36 cellular contexts compared by ENCODE assay signal in genomic region chr14:98785578-98785977, GRCh38.
DNase-seq lines count a peak whose midpoint lies in the region; ATAC-seq, FAIRE-seq and TF ChIP-seq lines count a peak whose summit lies in the region.
"Had no signal": no experiment of that assay in that cellular context is flagged by ENCODE, and none has a peak within 500 bp of the region (broad histone marks: within the 10 kb centered on the region; RNA-seq: fewer than 3 reads in every experiment).

No MANE protein-coding gene starts in this region.

- H4K8ac ChIP-seq in H1 (ENCODE audit: extremely low read depth, insufficient read depth, low read length) = no peak overlapping the region

- no peak for TF ChIP-seq EP300 in H1 (IDR thresholded peaks at IDR 0.05; ENCODE audit: borderline replicate concordance in 1 of 2, low read depth in 2 of 2, low read length in 2 of 2)

- no peak overlapping the region for H3K9ac ChIP-seq in SK-N-MC (ENCODE audit: insufficient read length)
- no peak overlapping the region for H3K9ac ChIP-seq in H1 (replicated peaks in 1 of 4; ENCODE audit: extremely low read depth in 1 of 4, low read depth in 3 of 4, low read length in 3 of 4)
- H3K9ac ChIP-seq: BLaER1; BLaER1 treated with 17β-estradiol and CSF1 and Interleukin-3, amounts not matched to agents 10 nM and 100 nM had no signal

- H3K4ac ChIP-seq in H1 (replicated peaks; ENCODE audit: insufficient read length, low read depth, low read length) = no peak overlapping the region

- H3K27ac Mint-ChIP-seq in activated T-cell treated with anti-CD3 and anti-CD28 coated beads, Interleukin-2, amount 50 U/mL, for 72 hours = no peak overlapping the region
- H3K27ac Mint-ChIP-seq: B cell; CD4-positive, alpha-beta T cell; CD8-positive, alpha-beta T cell had no signal

- H3K79me2 ChIP-seq in H1 (ENCODE audit: control insufficient read depth in 1 of 2, insufficient read depth in 2 of 2, low read length in 2 of 2) = no peaks in the 10 kb centered on the region

- no peak for FAIRE-seq in bronchial epithelial cell (lab: Jason Lieb, UNC)
- FAIRE-seq in H1 (lab: Jason Lieb, UNC) = no peak
- FAIRE-seq: A204.1, A549, D721Med had no signal

- no peak overlapping the region for H2AFZ ChIP-seq in H1 (ENCODE audit: low read length)

- H3K4me2 ChIP-seq in H1 (ENCODE audit: insufficient read depth in 1 of 2, low read depth in 2 of 2, low read length in 2 of 2) = no peak overlapping the region
- H3K4me2 ChIP-seq: A549; BLaER1; BLaER1 treated with 17β-estradiol and CSF1 and Interleukin-3, amounts not matched to agents 10 nM and 100 nM had no signal

- no peak overlapping the region for H2BK15ac ChIP-seq in H1 (ENCODE audit: low read length)

- no peak overlapping the region for H2AK5ac ChIP-seq in H1 (ENCODE audit: low read depth, low read length)

- DNase-seq in RKO (ENCODE audit: low spot score) = peak; percentile 2
- peak; percentile 30 for DNase-seq in SK-N-MC (ENCODE audit: low read depth, low spot score)
- DNase-seq in bronchial epithelial cell (ENCODE audit: low read depth) = peak; percentile 16
- DNase-seq in H1 (ENCODE audit: low read depth in 1 of 2, low spot score in 2 of 2) = no peak
- DNase-seq in activated T-cell treated with anti-CD3 and anti-CD28 coated beads, Interleukin-2, amount 50 U/mL, for 72 hours = no peak
- DNase-seq in DMS 273 treated with DMSO at 0.1 percent for 48 hours (lab: John Stamatoyannopoulos, UW) = no peak
- DNase-seq: 8988T; ACHN; AML-193; BE2C; C1 segment of cervical spinal cord; Caco-2; Calu3; CD4-positive, alpha-beta memory T cell; CD4-positive, alpha-beta T cell; CD4-positive, CD25-positive, alpha-beta regulatory T cell; CD8-positive, alpha-beta memory T cell; CD8-positive, alpha-beta T cell; COR-L47; DMS153; DMS53; DMS79; DMS79 treated with DMSO at 0.1 percent for 48 hours; DND-41; EL had no signal

- H3K27me3 Mint-ChIP-seq in activated T-cell treated with anti-CD3 and anti-CD28 coated beads, Interleukin-2, amount 50 U/mL, for 72 hours (ENCODE audit: low read depth) = no peaks in the 10 kb centered on the region
- H3K27me3 Mint-ChIP-seq: B cell; CD4-positive, alpha-beta T cell had no signal

- ATAC-seq in activated T-cell treated with anti-CD3 and anti-CD28 coated beads, Interleukin-2, amount 50 U/mL, for 72 hours (replicated peaks in 1 of 2) = no peak
- no peak for ATAC-seq in HG02852 (IDR thresholded peaks at IDR 0.05; ENCODE audit: unreplicated experiment)
- ATAC-seq in GM21717 (IDR thresholded peaks at IDR 0.05; ENCODE audit: unreplicated experiment) = no peak
- ATAC-seq: A549; CD8-positive, alpha-beta T cell had no signal

- H4K20me1 ChIP-seq in H1 (replicated peaks in 1 of 2; ENCODE audit: control insufficient read depth in 1 of 2, insufficient read depth in 2 of 2, low read length in 2 of 2) = no peaks in the 10 kb centered on the region
- H4K20me1 ChIP-seq: BLaER1; BLaER1 treated with 17β-estradiol and CSF1 and Interleukin-3, amounts not matched to agents 10 nM and 100 nM had no signal

- no peak overlapping the region for H3K4me3 Mint-ChIP-seq in activated T-cell treated with anti-CD3 and anti-CD28 coated beads, Interleukin-2, amount 50 U/mL, for 72 hours
- H3K4me3 Mint-ChIP-seq: B cell; CD14-positive monocyte; CD4-positive, alpha-beta memory T cell; CD4-positive, alpha-beta T cell; CD4-positive, CD25-positive, alpha-beta regulatory T cell; CD8-positive, alpha-beta memory T cell; CD8-positive, alpha-beta T cell had no signal

- no peak for TF ChIP-seq POLR2A in H1 (IDR thresholded peaks at IDR 0.05; ENCODE audit: control extremely low read depth in 1 of 2, low read depth in 2 of 2, low read length in 2 of 2)

- H3K79me1 ChIP-seq in H1 (ENCODE audit: low read depth, low read length) = no peaks in the 10 kb centered on the region

- H3K4me3 ChIP-seq in SK-N-MC (no peak overlapping the region), bronchial epithelial cell (ENCODE audit: low read depth, low read length) (no peak overlapping the region), H1 (ENCODE audit: extremely low read depth in 1 of 4, insufficient read depth in 2 of 4, low read depth in 3 of 4, low read length in 4 of 4) (no peak overlapping the region)
- H3K4me3 ChIP-seq: A549; BLaER1; BLaER1 treated with 17β-estradiol and CSF1 and Interleukin-3, amounts not matched to agents 10 nM and 100 nM had no signal

- peaks cover 0 to 1% of the 10 kb centered on the region in 2 donors for H3K36me3 Mint-ChIP-seq in activated T-cell treated with anti-CD3 and anti-CD28 coated beads, Interleukin-2, amount 50 U/mL, for 72 hours (ENCODE audit: insufficient read depth in 2 of 2)
- H3K36me3 Mint-ChIP-seq: CD14-positive monocyte; CD4-positive, alpha-beta memory T cell; CD8-positive, alpha-beta T cell had no signal

- POLR2A ChIA-PET in H1 (lab: Charles Lee; ENCODE audit: partially characterized antibody) = no interaction called here

- H3K36me3 ChIP-seq in SK-N-MC (ENCODE audit: insufficient read depth, low read length) (no peaks in the 10 kb centered on the region), bronchial epithelial cell (ENCODE audit: control insufficient read depth, insufficient read depth, low read length) (no peaks in the 10 kb centered on the region), H1 (ENCODE audit: control insufficient read depth in 2 of 4, insufficient read depth in 4 of 4, low read length in 3 of 4) (no peaks in the 10 kb centered on the region)
- H3K36me3 ChIP-seq: BE2C; BLaER1; BLaER1 treated with 17β-estradiol and CSF1 and Interleukin-3, amounts not matched to agents 10 nM and 100 nM had no signal

- H3K4me1 ChIP-seq in H1 (replicated peaks in 1 of 4; ENCODE audit: control insufficient read depth in 3 of 4, insufficient read depth in 4 of 4, low read length in 3 of 4) = no peaks in the 10 kb centered on the region
- H3K4me1 ChIP-seq: A549; BE2C; BLaER1; BLaER1 treated with 17β-estradiol and CSF1 and Interleukin-3, amounts not matched to agents 10 nM and 100 nM; Caco-2 had no signal

- no peak overlapping the region for H3K23ac ChIP-seq in H1 (ENCODE audit: insufficient read length)

- H3K14ac ChIP-seq in H1 (ENCODE audit: insufficient read length) = no peak overlapping the region

- TF ChIP-seq CTCF in bronchial epithelial cell (IDR thresholded peaks at IDR 0.05; ENCODE audit: insufficient read depth, low read length, severe bottlenecking) = no peak
- no peak for TF ChIP-seq CTCF in H1 (IDR thresholded peaks at IDR 0.05; ENCODE audit: control extremely low read depth in 1 of 3, insufficient read depth in 1 of 3, low read depth in 1 of 3, low read length in 3 of 3)

- H4K5ac ChIP-seq in H1 (ENCODE audit: insufficient read length, low read depth, low read length) = no peak overlapping the region

- H3K9me3 Mint-ChIP-seq in activated T-cell treated with anti-CD3 and anti-CD28 coated beads, Interleukin-2, amount 50 U/mL, for 72 hours = peaks cover 2% of the 10 kb centered on the region in 2 donors

- H3K27ac ChIP-seq in SK-N-MC (no peak overlapping the region), H1 (ENCODE audit: low read depth, low read length) (no peak overlapping the region)
- H3K27ac ChIP-seq: 22Rv1; A549; BLaER1; BLaER1 treated with 17β-estradiol and CSF1 and Interleukin-3, amounts not matched to agents 10 nM and 100 nM; C4-2B had no signal

- H3K4me1 Mint-ChIP-seq in activated T-cell treated with anti-CD3 and anti-CD28 coated beads, Interleukin-2, amount 50 U/mL, for 72 hours (ENCODE audit: low read depth) = no peaks in the 10 kb centered on the region
- H3K4me1 Mint-ChIP-seq: B cell; CD14-positive monocyte; CD4-positive, alpha-beta memory T cell; CD4-positive, CD25-positive, alpha-beta regulatory T cell; CD8-positive, alpha-beta memory T cell had no signal

- H3K18ac ChIP-seq in H1 (ENCODE audit: extremely low read depth, low read length) = no peak overlapping the region

- no peak for TF ChIP-seq RAD21 in H1 (IDR thresholded peaks at IDR 0.05 in 1 of 2, conservative IDR thresholded peaks at IDR 0.05 in 1 of 2; ENCODE audit: low read depth in 2 of 2, low read length in 2 of 2)

- no peak overlapping the region for H4K91ac ChIP-seq in H1 (replicated peaks; ENCODE audit: insufficient read length, low read length)

- H3K9me3 ChIP-seq in SK-N-MC (ENCODE audit: low read depth, low read length) (no peaks in the 10 kb centered on the region), H1 (ENCODE audit: insufficient read depth in 2 of 2, low read depth in 1 of 2, low read length in 1 of 2) (no peaks in the 10 kb centered on the region)
- H3K9me3 ChIP-seq: A549, BE2C, BLaER1, Caco-2 had no signal

- no peak overlapping the region for H2BK120ac ChIP-seq in H1 (replicated peaks; ENCODE audit: low read depth, low read length)

- CTCF ChIA-PET in H1 (lab: Charles Lee; ENCODE audit: partially characterized antibody) = interaction anchor here (1.2 kb wide), 1 partner anchor 32 kb away, joined by 3 read pairs; no protein-coding TSS in a partner anchor

- no peaks in the 10 kb centered on the region; the same call in 1 of the 2 replicates for H3K23me2 ChIP-seq in H1 (ENCODE audit: low read depth, low read length)

- H2BK12ac ChIP-seq in H1 (ENCODE audit: low read depth, low read length) = no peak overlapping the region

- no peak overlapping the region for H2BK20ac ChIP-seq in H1 (ENCODE audit: low read length)

- no peak overlapping the region for H3K56ac ChIP-seq in H1 (replicated peaks; ENCODE audit: insufficient read length, low read depth, low read length)

- WGBS in H1 (ENCODE audit: extremely low coverage in 1 of 2, insufficient coverage in 1 of 2, insufficient read length in 1 of 2, insufficient replicate concordance in 2 of 2, low coverage in 1 of 2, low lambda C conversion rate in 2 of 2, missing lambda C conversion rate in 1 of 2), 2 experiments = 83% methylated on average over 6 of the region's 6 CpGs; no CpG with 5 or more reads in 1 of the 2 experiments

- H3K27me3 ChIP-seq in bronchial epithelial cell (ENCODE audit: control insufficient read depth, insufficient read depth, low read length) = no peaks in the 10 kb centered on the region
- H3K27me3 ChIP-seq in H1 (replicated peaks in 1 of 4; ENCODE audit: control insufficient read depth in 3 of 4, extremely low read depth in 1 of 4, insufficient read depth in 3 of 4, low read length in 3 of 4) = no peaks in the 10 kb centered on the region
- H3K27me3 ChIP-seq: BE2C; BLaER1; BLaER1 treated with 17β-estradiol and CSF1 and Interleukin-3, amounts not matched to agents 10 nM and 100 nM had no signal

- no peak overlapping the region for H2BK5ac ChIP-seq in H1 (ENCODE audit: low read depth, low read length)

Comparison
In these comparisons a context has a peak if more than half of its experiments do, and no peak if none do; other contexts are left out.
1. DNase-seq: peak in RKO (single experiment), SK-N-MC (single experiment) and bronchial epithelial cell (single experiment); none in H1 (0 of 2), activated T-cell treated with anti-CD3 and anti-CD28 coated beads, Interleukin-2, amount 50 U/mL, for 72 hours (0 of 2) and DMS 273 treated with DMSO at 0.1 percent for 48 hours (single experiment).